In genomic region chr6:99622044-99622443, GRCh38 we compare ENCODE assay signal across 2 cellular contexts. TPM values are rescaled to one million over a fixed set of nuclear protein-coding genes. Genes with fewer than 3 reads are reported as not detected.
"Had no signal": no experiment of that assay in that cellular context is flagged by ENCODE, and none has a peak within 500 bp of the region (broad histone marks: within the 10 kb centered on the region; RNA-seq: fewer than 3 reads in every experiment).

No MANE protein-coding gene starts in this region.

RNA-seq across cellular contexts. Expression of gene PRDM13, which starts 15.4 kb away (rescaled TPM):
- total RNA-seq: M059J, MCF 10A had no signal
